ENCODE assay signal across 13 cellular contexts in genomic region chr3:58564456-58565160, GRCh38. TPM values are rescaled to one million over a fixed set of nuclear protein-coding genes. Genes with fewer than 3 reads are reported as not detected.
DNase-seq lines count a peak whose midpoint lies in the region; ATAC-seq, FAIRE-seq and TF ChIP-seq lines count a peak whose summit lies in the region.
"Had no signal": no experiment of that assay in that cellular context is flagged by ENCODE, and none has a peak within 500 bp of the region (broad histone marks: within the 10 kb centered on the region; RNA-seq: fewer than 3 reads in every experiment).

No MANE protein-coding gene starts in this region.

- no peak overlapping the region for H3K4me2 ChIP-seq in neuronal stem cell (ENCODE audit: insufficient read depth, low read length, poor library complexity, severe bottlenecking)

- no CpG with 5 or more reads among the region's 13 CpGs for WGBS in neuronal stem cell (ENCODE audit: extremely low coverage in 2 of 2, insufficient read length in 2 of 2, insufficient replicate concordance in 1 of 2), 2 donors
- 62% methylated on average over 6 of the region's 13 CpGs for WGBS in esophagus muscularis mucosa

- peak overlapping the region; percentile 30 for H2BK12ac ChIP-seq in neuronal stem cell (ENCODE audit: low read length)

- no peaks in the 10 kb centered on the region for H3K79me1 ChIP-seq in neuronal stem cell (ENCODE audit: low read depth, low read length)

- no peak for TF ChIP-seq EP300 in esophagus muscularis mucosa (IDR thresholded peaks at IDR 0.05)

- H3K4me1 ChIP-seq in neuronal stem cell (ENCODE audit: control insufficient read depth in 2 of 2, insufficient read depth in 1 of 2, low read depth in 1 of 2, low read length in 2 of 2), result peaks cover 11 to 20% of the 10 kb centered on the region in 2 donors
- H3K4me1 ChIP-seq in effector memory CD4-positive, alpha-beta T cell (ENCODE audit: control insufficient read depth, insufficient read depth, low read length, poor library complexity, severe bottlenecking), result peaks cover 3% of the 10 kb centered on the region
- H3K4me1 ChIP-seq in esophagus muscularis mucosa, result peaks cover 0 to 18% (median 12%) of the 10 kb centered on the region in 4 donors

- no peaks in the 10 kb centered on the region for H3K27me3 ChIP-seq in neuronal stem cell (ENCODE audit: control insufficient read depth in 3 of 3, insufficient read depth in 3 of 3, low read depth in 1 of 3, low read length in 3 of 3)
- H3K27me3 ChIP-seq in effector memory CD4-positive, alpha-beta T cell (replicated peaks; ENCODE audit: control insufficient read depth, insufficient read depth, low read length, poor library complexity, severe bottlenecking), result no peaks in the 10 kb centered on the region
- H3K27me3 ChIP-seq in esophagus muscularis mucosa, result no peaks in the 10 kb centered on the region
- H3K27me3 ChIP-seq: neutrophil had no signal

- no peak overlapping the region for H4K8ac ChIP-seq in neuronal stem cell (ENCODE audit: low read depth, low read length)

- intact Hi-C loops in esophagus muscularis mucosa (cut with DNase I), result no loop called here

- peak; percentile 93 for FAIRE-seq in RCC 7860 (lab: Jason Lieb, UNC)
- FAIRE-seq: D721Med had no signal

- H2AK5ac ChIP-seq in neuronal stem cell (ENCODE audit: low read depth, low read length), result peak overlapping the region; percentile 47

- H3K9ac ChIP-seq in neuronal stem cell (ENCODE audit: low read depth, low read length, poor library complexity), result no peak overlapping the region

- H3K18ac ChIP-seq in neuronal stem cell (ENCODE audit: low read length), result peak overlapping the region; percentile 57

- peak overlapping the region; percentile 18 for H3K27ac ChIP-seq in neuronal stem cell (replicated peaks; ENCODE audit: low read length)
- no peak overlapping the region for H3K27ac ChIP-seq in effector memory CD4-positive, alpha-beta T cell (ENCODE audit: insufficient read depth, low read length, poor library complexity, severe bottlenecking)
- H3K27ac ChIP-seq in esophagus muscularis mucosa (replicated peaks in 1 of 4), result no peak overlapping the region
- H3K27ac ChIP-seq: neutrophil had no signal

- no peak for TF ChIP-seq CTCF in esophagus muscularis mucosa (IDR thresholded peaks at IDR 0.05)

- TF ChIP-seq POLR2A in esophagus muscularis mucosa (IDR thresholded peaks at IDR 0.05; ENCODE audit: low read depth), result no peak

- DNase-seq in Daoy (ENCODE audit: low read depth), result peak; percentile 84
- DNase-seq in RCC 7860 (ENCODE audit: low spot score), result peak; percentile 90
- no peak for DNase-seq in neuronal stem cell (ENCODE audit: low spot score)
- no peak for DNase-seq in effector memory CD4-positive, alpha-beta T cell
- DNase-seq in activated CD8-positive, alpha-beta memory T cell treated with anti-CD3 and anti-CD28 coated beads, Interleukin-2, amount 50 U/mL, for 4 hours, result no peak
- DNase-seq in stimulated activated CD4-positive, alpha-beta T cell treated with anti-CD3 and anti-CD28 coated beads, Interleukin-15, amount 100 ng/mL, for 24 hours, result no peak
- no peak for DNase-seq in esophagus muscularis mucosa (ENCODE audit: extremely low spot score)
- DNase-seq: central memory CD4-positive, alpha-beta T cell; NCI-H2107 had no signal

- H2BK5ac ChIP-seq in neuronal stem cell (ENCODE audit: low read length), result peak overlapping the region; percentile 14

- H3K36me3 ChIP-seq in neuronal stem cell (replicated peaks in 1 of 2; ENCODE audit: control insufficient read depth in 2 of 2, insufficient read depth in 2 of 2, low read length in 2 of 2), result no peaks in the 10 kb centered on the region
- H3K36me3 ChIP-seq in effector memory CD4-positive, alpha-beta T cell (ENCODE audit: control insufficient read depth, insufficient read depth, low read length), result no peaks in the 10 kb centered on the region
- peaks cover 9 to 66% (median 28%) of the 10 kb centered on the region in 4 donors for H3K36me3 ChIP-seq in esophagus muscularis mucosa
- H3K36me3 ChIP-seq: HAP-1, neutrophil had no signal

- H2AFZ ChIP-seq in neuronal stem cell (ENCODE audit: low read length), result peak overlapping the region; percentile 58

- H2BK15ac ChIP-seq in neuronal stem cell (ENCODE audit: low read length), result peak overlapping the region; percentile 81

- no peak overlapping the region for H3K14ac ChIP-seq in neuronal stem cell (ENCODE audit: low read length)

- peak; percentile 45 for ATAC-seq in esophagus mucosa

- H2BK120ac ChIP-seq in neuronal stem cell (ENCODE audit: low read depth, low read length), result no peak overlapping the region

- no peak overlapping the region for H3K23ac ChIP-seq in neuronal stem cell (ENCODE audit: low read depth, low read length, poor library complexity)

- H3K4me3 ChIP-seq in neuronal stem cell (ENCODE audit: low read length in 2 of 2) (no peak overlapping the region), esophagus muscularis mucosa (no peak overlapping the region)
- H3K4me3 ChIP-seq in effector memory CD4-positive, alpha-beta T cell (ENCODE audit: insufficient read depth, low read depth, low read length, poor library complexity, severe bottlenecking), result no peak overlapping the region
- H3K4me3 ChIP-seq: HAP-1 had no signal

- peak overlapping the region; percentile 19 for H3K4ac ChIP-seq in neuronal stem cell (ENCODE audit: low read length)

- H3K9me3 ChIP-seq in neuronal stem cell (replicated peaks in 1 of 2; ENCODE audit: control insufficient read depth in 2 of 2, insufficient read depth in 1 of 2, low read depth in 1 of 2, low read length in 2 of 2) (peaks cover 0 to 6% of the 10 kb centered on the region in 2 donors), esophagus muscularis mucosa (no peaks in the 10 kb centered on the region)
- H3K9me3 ChIP-seq in effector memory CD4-positive, alpha-beta T cell (ENCODE audit: control insufficient read depth, low read length), result no peaks in the 10 kb centered on the region
- H3K9me3 ChIP-seq: HAP-1, neutrophil had no signal

- peak overlapping the region; percentile 27 for H4K91ac ChIP-seq in neuronal stem cell (ENCODE audit: low read depth, low read length, poor library complexity)

RNA-seq across cellular contexts. Expression of gene FAM107A, which starts 12.6 kb away (rescaled TPM):
- total RNA-seq in Daoy (2014; rRNA removed; shearing (Covaris generic)), result 0.11 TPM in 1 of 2 replicates, not detected in the other
- total RNA-seq in esophagus mucosa, result 4.1 TPM
- 2.1 TPM for polyA plus RNA-seq in neuronal stem cell (2013, experiment 1 of 2)
- polyA plus RNA-seq in neuronal stem cell (2013, experiment 2 of 2), result 2.0 TPM
- 100 to 1,000 TPM in 2 of 4 donors, 10 to 100 TPM in 2; 35.7 to 107 (median 92.7) TPM for total RNA-seq in esophagus muscularis mucosa

RNA-seq across cellular contexts. Expression of gene ACOX2, which starts 27.6 kb away (rescaled TPM):
- 0.11 and 4.2 TPM in 2 replicates for total RNA-seq in Daoy (2014; rRNA removed; shearing (Covaris generic))
- total RNA-seq in esophagus mucosa (14.3 TPM), esophagus muscularis mucosa (10 to 100 TPM; 18.3 to 28.9 (median 20.2) TPM)
- 6.1 TPM for polyA plus RNA-seq in neuronal stem cell (2013, experiment 1 of 2)
- polyA plus RNA-seq in neuronal stem cell (2013, experiment 2 of 2), result 5.8 TPM

Comparison
In these comparisons a context has a peak if more than half of its experiments do, and no peak if none do; other contexts are left out.
1. DNase-seq: peak in Daoy (single experiment) and RCC 7860 (single experiment); none in neuronal stem cell (single experiment), effector memory CD4-positive, alpha-beta T cell (0 of 3), activated CD8-positive, alpha-beta memory T cell treated with anti-CD3 and anti-CD28 coated beads, Interleukin-2, amount 50 U/mL, for 4 hours (single experiment), stimulated activated CD4-positive, alpha-beta T cell treated with anti-CD3 and anti-CD28 coated beads, Interleukin-15, amount 100 ng/mL, for 24 hours (single experiment) and esophagus muscularis mucosa (single experiment).